8 cellular contexts compared by ENCODE assay signal in the genomic region with DNA sequence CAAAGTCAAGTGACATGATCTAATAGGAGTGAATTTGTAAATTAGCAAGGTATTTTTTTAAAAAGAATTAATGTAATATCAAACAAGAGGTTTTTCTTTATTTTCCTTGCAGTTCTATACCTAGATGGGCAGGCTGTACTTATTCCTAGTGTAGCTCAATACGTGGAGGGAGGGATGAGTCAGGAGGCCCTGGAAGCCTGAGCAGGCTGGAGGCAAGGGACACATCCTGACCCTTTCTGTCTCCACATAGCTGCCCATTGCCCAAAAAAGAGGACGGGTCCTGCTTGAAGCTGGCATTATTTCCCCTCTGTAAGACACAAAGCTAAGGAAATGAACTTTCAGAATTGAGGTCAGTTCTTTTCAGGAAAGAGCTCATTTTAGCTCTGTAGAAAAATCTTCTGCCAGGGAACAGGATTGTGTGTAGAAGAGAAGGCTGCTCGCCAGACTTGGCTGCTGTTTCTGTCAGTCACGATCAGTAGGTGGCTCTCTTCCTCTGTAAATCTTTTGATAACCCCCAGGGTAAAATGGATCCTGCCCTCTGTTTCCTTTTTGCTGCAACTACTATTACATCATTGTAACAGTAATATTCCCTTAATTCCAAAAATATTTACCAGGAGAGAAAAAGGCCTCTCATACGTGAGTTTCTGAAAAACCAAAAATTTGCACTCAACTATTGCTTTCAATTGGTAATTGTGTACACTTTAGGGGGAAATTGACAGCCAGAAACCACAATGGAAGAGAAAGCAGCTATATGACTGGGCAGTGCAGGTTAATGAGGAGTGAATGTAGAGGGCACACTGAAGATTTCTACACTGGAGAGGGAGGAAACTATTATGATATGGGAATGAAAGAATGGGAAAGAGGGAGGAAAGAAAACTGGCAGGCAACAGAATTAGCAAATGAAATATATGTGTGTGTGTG. TPM values are rescaled to one million over a fixed set of nuclear protein-coding genes. Genes with fewer than 3 reads are reported as not detected.
DNase-seq lines count a peak whose midpoint lies in the region; ATAC-seq and TF ChIP-seq lines count a peak whose summit lies in the region.

No MANE protein-coding gene starts in this region.

- no peaks in the 10 kb centered on the region for H3K79me2 ChIP-seq in smooth muscle cell (ENCODE audit: low read depth)

- DNase-seq in EL = peak; percentile 34
- DNase-seq in OCI-M2 (lab: John Stamatoyannopoulos, UW; ENCODE audit: unreplicated experiment) = peak; percentile 5
- peak; percentile 40 for DNase-seq in foreskin melanocyte
- no peak for DNase-seq in smooth muscle cell (lab: John Stamatoyannopoulos, UW; ENCODE audit: unreplicated experiment)
- DNase-seq in NK-92 (lab: John Stamatoyannopoulos, UW; ENCODE audit: unreplicated experiment) = no peak
- DNase-seq in NCI-H2227 (lab: John Stamatoyannopoulos, UW; ENCODE audit: unreplicated experiment) = no peak

- no peaks in the 10 kb centered on the region for H3K9me3 ChIP-seq in smooth muscle cell (replicated peaks; ENCODE audit: low read depth)

- no peaks in the 10 kb centered on the region for H4K20me1 ChIP-seq in smooth muscle cell (ENCODE audit: low read depth)

- peak overlapping the region; percentile 68 for H2AFZ ChIP-seq in smooth muscle cell (ENCODE audit: low read depth)

- WGBS in smooth muscle cell (ENCODE audit: low lambda C conversion rate) = 21% methylated on average over 5 of the region's 5 CpGs

- no peak overlapping the region for H3K27ac ChIP-seq in smooth muscle cell (ENCODE audit: low read depth)

- TF ChIP-seq CTCF in smooth muscle cell (IDR thresholded peaks at IDR 0.05; ENCODE audit: borderline replicate concordance, insufficient read depth, poor library complexity, severe bottlenecking) = no peak

- H3F3A ChIP-seq in smooth muscle cell (ENCODE audit: low read depth) = no peaks in the 10 kb centered on the region

- no peaks in the 10 kb centered on the region for H3K36me3 ChIP-seq in smooth muscle cell (ENCODE audit: low read depth)

- no peaks in the 10 kb centered on the region for H3K27me3 ChIP-seq in smooth muscle cell (ENCODE audit: low read depth)

- no peak overlapping the region for H3K9ac ChIP-seq in smooth muscle cell (ENCODE audit: low read depth)

- peak; percentile 94 for ATAC-seq in GM19395 (IDR thresholded peaks at IDR 0.05; ENCODE audit: unreplicated experiment)
- ATAC-seq in HG03196 (IDR thresholded peaks at IDR 0.05; ENCODE audit: unreplicated experiment) = peak; percentile 92

- H3K4me3 ChIP-seq in smooth muscle cell = no peak overlapping the region

- no peaks in the 10 kb centered on the region for H3K4me1 ChIP-seq in smooth muscle cell (ENCODE audit: low read depth)

- H3K4me2 ChIP-seq in smooth muscle cell = peak overlapping the region; percentile 48

RNA-seq across cellular contexts. Expression of a gene that starts 12.3 kb away (rescaled TPM):
- not detected in 2 replicates for total RNA-seq in smooth muscle cell
- not detected in 2 replicates for polyA plus RNA-seq in smooth muscle cell

RNA-seq across cellular contexts. Expression of a gene that starts 12.5 kb away (rescaled TPM):
- not detected in 2 replicates for total RNA-seq in smooth muscle cell
- not detected in 2 replicates for polyA plus RNA-seq in smooth muscle cell

RNA-seq across cellular contexts. Expression of a gene that starts 33.4 kb away (rescaled TPM):
- not detected in 2 replicates for total RNA-seq in smooth muscle cell
- polyA plus RNA-seq in smooth muscle cell = not detected in 2 replicates

RNA-seq across cellular contexts. Expression of a gene that starts 48.1 kb away (rescaled TPM):
- total RNA-seq in smooth muscle cell = not detected in 2 replicates
- polyA plus RNA-seq in smooth muscle cell = not detected in 2 replicates

RNA-seq across cellular contexts. Expression of a gene that starts 53.0 kb away (rescaled TPM):
- not detected in 2 replicates for total RNA-seq in smooth muscle cell
- not detected in 2 replicates for polyA plus RNA-seq in smooth muscle cell

Comparison
In these comparisons a context has a peak if more than half of its experiments do, and no peak if none do; other contexts are left out.
1. DNase-seq: peak in EL (single experiment), OCI-M2 (single experiment) and foreskin melanocyte (single experiment); none in smooth muscle cell (single experiment), NK-92 (single experiment) and NCI-H2227 (single experiment).